In the genomic region with DNA sequence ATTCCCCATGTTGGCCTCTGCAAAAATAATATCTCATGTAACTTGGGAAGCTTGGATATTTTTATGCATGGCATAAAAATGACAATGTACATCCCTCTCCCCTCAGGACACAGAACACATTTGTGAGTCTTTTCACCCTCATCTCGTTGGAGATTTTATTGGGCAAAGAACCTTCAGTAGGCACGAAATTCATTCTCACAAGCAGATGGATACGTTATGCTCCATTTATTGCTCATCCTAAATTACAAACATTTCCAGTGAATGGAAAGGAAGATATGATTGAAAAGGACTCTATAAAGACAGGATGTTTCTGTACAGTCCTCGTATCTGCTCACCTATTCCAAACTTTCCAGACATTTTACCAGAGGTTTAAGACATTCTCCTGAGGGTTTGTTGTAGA, we compare ENCODE assay signal across 8 cellular contexts.
"Had no signal": no experiment of that assay in that cellular context is flagged by ENCODE, and none has a peak within 500 bp of the region (broad histone marks: within the 10 kb centered on the region; RNA-seq: fewer than 3 reads in every experiment).

No MANE protein-coding gene starts in this region.

- ATAC-seq: GM12878 had no signal

- H3K4me3 ChIP-seq: GM12878 had no signal

- DNase-seq: GDM1, GF-D8 had no signal

- FAIRE-seq: G401.6, GM12878, GM12891, GM12892, GM18507, GM19239 had no signal
